In the genomic region with DNA sequence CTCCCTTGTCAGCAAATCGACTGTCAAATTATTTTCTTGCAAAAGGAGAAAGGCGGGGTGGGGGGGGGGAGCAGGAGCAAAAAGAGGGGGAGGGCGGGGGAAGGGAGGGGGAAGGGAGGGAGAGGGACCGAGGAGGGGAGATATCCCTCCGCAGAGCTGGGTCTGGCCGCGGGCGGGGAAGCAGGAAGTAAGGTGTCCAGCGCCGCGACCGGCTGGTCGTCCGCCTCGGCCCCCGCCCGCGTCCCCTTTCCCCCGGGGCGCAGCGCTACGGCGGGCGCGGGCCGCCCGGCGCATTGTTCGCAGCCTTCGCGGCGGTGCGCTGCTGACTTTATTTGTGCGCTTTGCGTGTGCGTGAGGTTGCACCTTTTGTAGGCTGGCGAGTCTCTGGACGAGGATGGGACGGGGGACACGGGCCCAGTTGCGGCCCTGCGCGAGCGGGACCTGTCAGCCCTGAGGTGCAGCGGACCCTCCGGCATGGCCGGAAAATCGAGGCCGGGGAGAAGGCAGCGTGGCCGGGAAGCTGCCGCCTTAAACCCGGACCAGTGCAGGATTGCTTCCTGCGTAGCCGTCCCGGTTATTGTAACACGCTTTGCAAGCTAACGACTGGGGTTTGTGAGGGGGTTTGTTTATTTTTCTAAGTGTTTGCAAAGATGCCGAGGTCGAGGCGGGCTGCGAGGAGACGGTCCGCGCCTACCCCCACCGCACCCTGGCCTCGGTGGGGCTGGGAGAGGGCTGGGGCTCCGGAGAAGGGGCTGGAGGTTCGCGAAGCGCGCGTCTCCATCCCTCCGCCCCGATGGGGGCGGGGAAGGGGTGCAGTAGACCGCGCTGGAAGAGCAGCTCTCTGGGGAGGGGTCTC, we compare ENCODE assay signal across 1 cellular context.
A peak's percentile ranks its signal among the peaks of the same experiment; 100 is the strongest.
TF ChIP-seq lines count a peak whose summit lies in the region.

No MANE protein-coding gene starts in this region.

TF ChIP-seq in HepG2, 621 proteins besides CTCF, POLR2A, EP300 and RAD21 (continued from another document and continues in another):
- TF ChIP-seq, protein P1, sequence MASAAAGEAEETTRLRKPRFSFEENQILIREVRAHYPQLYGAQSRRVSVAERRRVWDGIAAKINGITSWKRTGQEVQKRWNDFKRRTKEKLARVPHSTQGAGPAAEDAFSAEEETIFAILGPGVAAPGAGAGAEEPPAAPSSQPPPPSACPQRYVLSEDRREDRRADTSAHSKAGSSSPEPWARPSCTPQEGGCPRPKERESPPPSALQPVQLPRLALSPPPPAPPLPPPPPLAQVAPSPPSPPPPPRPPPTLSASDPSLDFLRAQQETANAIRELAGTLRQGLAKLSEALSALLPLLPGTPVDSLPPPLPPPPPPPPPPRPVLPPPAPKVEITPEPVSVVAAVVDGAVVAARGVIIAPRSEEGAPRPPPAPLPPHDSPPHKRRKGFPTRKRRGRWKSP (CRISPR knock-in tag; IDR thresholded peaks at IDR 0.05), result peak; percentile 92
- TF ChIP-seq ZNF30 (CRISPR knock-in tag; IDR thresholded peaks at IDR 0.05), result no peak
- TF ChIP-seq, protein P2, sequence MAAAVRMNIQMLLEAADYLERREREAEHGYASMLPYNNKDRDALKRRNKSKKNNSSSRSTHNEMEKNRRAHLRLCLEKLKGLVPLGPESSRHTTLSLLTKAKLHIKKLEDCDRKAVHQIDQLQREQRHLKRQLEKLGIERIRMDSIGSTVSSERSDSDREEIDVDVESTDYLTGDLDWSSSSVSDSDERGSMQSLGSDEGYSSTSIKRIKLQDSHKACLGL (CRISPR knock-in tag; IDR thresholded peaks at IDR 0.05), result peak; percentile 51; the same call in 1 of the 2 replicates
- no peak for TF ChIP-seq AHR (CRISPR knock-in tag; IDR thresholded peaks at IDR 0.05)
- TF ChIP-seq, protein P3, sequence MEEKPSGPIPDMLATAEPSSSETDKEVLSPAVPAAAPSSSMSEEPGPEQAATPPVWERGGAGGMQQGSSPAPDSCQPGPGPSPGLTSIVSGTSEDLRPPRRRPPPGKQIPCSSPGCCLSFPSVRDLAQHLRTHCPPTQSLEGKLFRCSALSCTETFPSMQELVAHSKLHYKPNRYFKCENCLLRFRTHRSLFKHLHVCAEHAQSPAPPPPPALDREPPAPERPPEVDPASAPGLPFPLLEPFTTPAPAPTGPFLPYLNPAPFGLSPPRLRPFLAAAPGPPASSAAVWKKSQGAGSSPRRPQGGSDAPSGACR (CRISPR knock-in tag; IDR thresholded peaks at IDR 0.05), result no peak
- TF ChIP-seq, protein P4, sequence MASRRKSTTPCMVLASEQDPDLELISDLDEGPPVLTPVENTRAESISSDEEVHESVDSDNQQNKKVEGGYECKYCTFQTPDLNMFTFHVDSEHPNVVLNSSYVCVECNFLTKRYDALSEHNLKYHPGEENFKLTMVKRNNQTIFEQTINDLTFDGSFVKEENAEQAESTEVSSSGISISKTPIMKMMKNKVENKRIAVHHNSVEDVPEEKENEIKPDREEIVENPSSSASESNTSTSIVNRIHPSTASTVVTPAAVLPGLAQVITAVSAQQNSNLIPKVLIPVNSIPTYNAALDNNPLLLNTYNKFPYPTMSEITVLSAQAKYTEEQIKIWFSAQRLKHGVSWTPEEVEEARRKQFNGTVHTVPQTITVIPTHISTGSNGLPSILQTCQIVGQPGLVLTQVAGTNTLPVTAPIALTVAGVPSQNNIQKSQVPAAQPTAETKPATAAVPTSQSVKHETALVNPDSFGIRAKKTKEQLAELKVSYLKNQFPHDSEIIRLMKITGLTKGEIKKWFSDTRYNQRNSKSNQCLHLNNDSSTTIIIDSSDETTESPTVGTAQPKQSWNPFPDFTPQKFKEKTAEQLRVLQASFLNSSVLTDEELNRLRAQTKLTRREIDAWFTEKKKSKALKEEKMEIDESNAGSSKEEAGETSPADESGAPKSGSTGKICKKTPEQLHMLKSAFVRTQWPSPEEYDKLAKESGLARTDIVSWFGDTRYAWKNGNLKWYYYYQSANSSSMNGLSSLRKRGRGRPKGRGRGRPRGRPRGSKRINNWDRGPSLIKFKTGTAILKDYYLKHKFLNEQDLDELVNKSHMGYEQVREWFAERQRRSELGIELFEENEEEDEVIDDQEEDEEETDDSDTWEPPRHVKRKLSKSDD (CRISPR knock-in tag; IDR thresholded peaks at IDR 0.05; ENCODE audit: low read depth), result no peak
- TF ChIP-seq ZSCAN29 (CRISPR knock-in tag; conservative IDR thresholded peaks at IDR 0.05), result 0 out of 2 replicates have a peak, but pooled peaks have one; percentile 55
- TF ChIP-seq, protein P5, sequence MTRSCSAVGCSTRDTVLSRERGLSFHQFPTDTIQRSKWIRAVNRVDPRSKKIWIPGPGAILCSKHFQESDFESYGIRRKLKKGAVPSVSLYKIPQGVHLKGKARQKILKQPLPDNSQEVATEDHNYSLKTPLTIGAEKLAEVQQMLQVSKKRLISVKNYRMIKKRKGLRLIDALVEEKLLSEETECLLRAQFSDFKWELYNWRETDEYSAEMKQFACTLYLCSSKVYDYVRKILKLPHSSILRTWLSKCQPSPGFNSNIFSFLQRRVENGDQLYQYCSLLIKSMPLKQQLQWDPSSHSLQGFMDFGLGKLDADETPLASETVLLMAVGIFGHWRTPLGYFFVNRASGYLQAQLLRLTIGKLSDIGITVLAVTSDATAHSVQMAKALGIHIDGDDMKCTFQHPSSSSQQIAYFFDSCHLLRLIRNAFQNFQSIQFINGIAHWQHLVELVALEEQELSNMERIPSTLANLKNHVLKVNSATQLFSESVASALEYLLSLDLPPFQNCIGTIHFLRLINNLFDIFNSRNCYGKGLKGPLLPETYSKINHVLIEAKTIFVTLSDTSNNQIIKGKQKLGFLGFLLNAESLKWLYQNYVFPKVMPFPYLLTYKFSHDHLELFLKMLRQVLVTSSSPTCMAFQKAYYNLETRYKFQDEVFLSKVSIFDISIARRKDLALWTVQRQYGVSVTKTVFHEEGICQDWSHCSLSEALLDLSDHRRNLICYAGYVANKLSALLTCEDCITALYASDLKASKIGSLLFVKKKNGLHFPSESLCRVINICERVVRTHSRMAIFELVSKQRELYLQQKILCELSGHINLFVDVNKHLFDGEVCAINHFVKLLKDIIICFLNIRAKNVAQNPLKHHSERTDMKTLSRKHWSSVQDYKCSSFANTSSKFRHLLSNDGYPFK (CRISPR knock-in tag; IDR thresholded peaks at IDR 0.05; ENCODE audit: borderline replicate concordance), result no peak
- TF ChIP-seq EEA1 (CRISPR knock-in tag; IDR thresholded peaks at IDR 0.05; ENCODE audit: borderline replicate concordance), result no peak
- TF ChIP-seq, protein P6, sequence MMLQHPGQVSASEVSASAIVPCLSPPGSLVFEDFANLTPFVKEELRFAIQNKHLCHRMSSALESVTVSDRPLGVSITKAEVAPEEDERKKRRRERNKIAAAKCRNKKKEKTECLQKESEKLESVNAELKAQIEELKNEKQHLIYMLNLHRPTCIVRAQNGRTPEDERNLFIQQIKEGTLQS (CRISPR knock-in tag; IDR thresholded peaks at IDR 0.05), result no peak
- TF ChIP-seq RBM22 (optimal IDR thresholded peaks at IDR 0.05; ENCODE audit: low read length), result no peak
- no peak for TF ChIP-seq ZNF496 (CRISPR knock-in tag; IDR thresholded peaks at IDR 0.05; ENCODE audit: insufficient replicate concordance)
- TF ChIP-seq, protein P7, sequence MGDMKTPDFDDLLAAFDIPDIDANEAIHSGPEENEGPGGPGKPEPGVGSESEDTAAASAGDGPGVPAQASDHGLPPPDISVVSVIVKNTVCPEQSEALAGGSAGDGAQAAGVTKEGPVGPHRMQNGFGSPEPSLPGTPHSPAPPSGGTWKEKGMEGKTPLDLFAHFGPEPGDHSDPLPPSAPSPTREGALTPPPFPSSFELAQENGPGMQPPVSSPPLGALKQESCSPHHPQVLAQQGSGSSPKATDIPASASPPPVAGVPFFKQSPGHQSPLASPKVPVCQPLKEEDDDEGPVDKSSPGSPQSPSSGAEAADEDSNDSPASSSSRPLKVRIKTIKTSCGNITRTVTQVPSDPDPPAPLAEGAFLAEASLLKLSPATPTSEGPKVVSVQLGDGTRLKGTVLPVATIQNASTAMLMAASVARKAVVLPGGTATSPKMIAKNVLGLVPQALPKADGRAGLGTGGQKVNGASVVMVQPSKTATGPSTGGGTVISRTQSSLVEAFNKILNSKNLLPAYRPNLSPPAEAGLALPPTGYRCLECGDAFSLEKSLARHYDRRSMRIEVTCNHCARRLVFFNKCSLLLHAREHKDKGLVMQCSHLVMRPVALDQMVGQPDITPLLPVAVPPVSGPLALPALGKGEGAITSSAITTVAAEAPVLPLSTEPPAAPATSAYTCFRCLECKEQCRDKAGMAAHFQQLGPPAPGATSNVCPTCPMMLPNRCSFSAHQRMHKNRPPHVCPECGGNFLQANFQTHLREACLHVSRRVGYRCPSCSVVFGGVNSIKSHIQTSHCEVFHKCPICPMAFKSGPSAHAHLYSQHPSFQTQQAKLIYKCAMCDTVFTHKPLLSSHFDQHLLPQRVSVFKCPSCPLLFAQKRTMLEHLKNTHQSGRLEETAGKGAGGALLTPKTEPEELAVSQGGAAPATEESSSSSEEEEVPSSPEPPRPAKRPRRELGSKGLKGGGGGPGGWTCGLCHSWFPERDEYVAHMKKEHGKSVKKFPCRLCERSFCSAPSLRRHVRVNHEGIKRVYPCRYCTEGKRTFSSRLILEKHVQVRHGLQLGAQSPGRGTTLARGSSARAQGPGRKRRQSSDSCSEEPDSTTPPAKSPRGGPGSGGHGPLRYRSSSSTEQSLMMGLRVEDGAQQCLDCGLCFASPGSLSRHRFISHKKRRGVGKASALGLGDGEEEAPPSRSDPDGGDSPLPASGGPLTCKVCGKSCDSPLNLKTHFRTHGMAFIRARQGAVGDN (CRISPR knock-in tag; IDR thresholded peaks at IDR 0.05), result peak; percentile 56
- no peak for TF ChIP-seq ZFP1 (CRISPR knock-in tag; IDR thresholded peaks at IDR 0.05)
- TF ChIP-seq, protein P8, sequence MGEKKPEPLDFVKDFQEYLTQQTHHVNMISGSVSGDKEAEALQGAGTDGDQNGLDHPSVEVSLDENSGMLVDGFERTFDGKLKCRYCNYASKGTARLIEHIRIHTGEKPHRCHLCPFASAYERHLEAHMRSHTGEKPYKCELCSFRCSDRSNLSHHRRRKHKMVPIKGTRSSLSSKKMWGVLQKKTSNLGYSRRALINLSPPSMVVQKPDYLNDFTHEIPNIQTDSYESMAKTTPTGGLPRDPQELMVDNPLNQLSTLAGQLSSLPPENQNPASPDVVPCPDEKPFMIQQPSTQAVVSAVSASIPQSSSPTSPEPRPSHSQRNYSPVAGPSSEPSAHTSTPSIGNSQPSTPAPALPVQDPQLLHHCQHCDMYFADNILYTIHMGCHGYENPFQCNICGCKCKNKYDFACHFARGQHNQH (CRISPR knock-in tag; IDR thresholded peaks at IDR 0.05), result no peak
- no peak for TF ChIP-seq PCBP2 (optimal IDR thresholded peaks at IDR 0.05; ENCODE audit: low read depth, low read length, poor library complexity, severe bottlenecking)
- TF ChIP-seq, protein P9, sequence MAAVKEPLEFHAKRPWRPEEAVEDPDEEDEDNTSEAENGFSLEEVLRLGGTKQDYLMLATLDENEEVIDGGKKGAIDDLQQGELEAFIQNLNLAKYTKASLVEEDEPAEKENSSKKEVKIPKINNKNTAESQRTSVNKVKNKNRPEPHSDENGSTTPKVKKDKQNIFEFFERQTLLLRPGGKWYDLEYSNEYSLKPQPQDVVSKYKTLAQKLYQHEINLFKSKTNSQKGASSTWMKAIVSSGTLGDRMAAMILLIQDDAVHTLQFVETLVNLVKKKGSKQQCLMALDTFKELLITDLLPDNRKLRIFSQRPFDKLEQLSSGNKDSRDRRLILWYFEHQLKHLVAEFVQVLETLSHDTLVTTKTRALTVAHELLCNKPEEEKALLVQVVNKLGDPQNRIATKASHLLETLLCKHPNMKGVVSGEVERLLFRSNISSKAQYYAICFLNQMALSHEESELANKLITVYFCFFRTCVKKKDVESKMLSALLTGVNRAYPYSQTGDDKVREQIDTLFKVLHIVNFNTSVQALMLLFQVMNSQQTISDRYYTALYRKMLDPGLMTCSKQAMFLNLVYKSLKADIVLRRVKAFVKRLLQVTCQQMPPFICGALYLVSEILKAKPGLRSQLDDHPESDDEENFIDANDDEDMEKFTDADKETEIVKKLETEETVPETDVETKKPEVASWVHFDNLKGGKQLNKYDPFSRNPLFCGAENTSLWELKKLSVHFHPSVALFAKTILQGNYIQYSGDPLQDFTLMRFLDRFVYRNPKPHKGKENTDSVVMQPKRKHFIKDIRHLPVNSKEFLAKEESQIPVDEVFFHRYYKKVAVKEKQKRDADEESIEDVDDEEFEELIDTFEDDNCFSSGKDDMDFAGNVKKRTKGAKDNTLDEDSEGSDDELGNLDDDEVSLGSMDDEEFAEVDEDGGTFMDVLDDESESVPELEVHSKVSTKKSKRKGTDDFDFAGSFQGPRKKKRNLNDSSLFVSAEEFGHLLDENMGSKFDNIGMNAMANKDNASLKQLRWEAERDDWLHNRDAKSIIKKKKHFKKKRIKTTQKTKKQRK (IDR thresholded peaks at IDR 0.05; ENCODE audit: low read length), result no peak
- TF ChIP-seq, protein P10, sequence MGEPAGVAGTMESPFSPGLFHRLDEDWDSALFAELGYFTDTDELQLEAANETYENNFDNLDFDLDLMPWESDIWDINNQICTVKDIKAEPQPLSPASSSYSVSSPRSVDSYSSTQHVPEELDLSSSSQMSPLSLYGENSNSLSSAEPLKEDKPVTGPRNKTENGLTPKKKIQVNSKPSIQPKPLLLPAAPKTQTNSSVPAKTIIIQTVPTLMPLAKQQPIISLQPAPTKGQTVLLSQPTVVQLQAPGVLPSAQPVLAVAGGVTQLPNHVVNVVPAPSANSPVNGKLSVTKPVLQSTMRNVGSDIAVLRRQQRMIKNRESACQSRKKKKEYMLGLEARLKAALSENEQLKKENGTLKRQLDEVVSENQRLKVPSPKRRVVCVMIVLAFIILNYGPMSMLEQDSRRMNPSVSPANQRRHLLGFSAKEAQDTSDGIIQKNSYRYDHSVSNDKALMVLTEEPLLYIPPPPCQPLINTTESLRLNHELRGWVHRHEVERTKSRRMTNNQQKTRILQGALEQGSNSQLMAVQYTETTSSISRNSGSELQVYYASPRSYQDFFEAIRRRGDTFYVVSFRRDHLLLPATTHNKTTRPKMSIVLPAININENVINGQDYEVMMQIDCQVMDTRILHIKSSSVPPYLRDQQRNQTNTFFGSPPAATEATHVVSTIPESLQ (CRISPR knock-in tag; conservative IDR thresholded peaks at IDR 0.05), result no peak
- TF ChIP-seq SOX5 (CRISPR knock-in tag; IDR thresholded peaks at IDR 0.05; ENCODE audit: borderline replicate concordance), result no peak
- TF ChIP-seq U2AF2 (IDR thresholded peaks at IDR 0.05; ENCODE audit: low read depth, low read length), result no peak
- no peak for TF ChIP-seq ZBTB7A (CRISPR knock-in tag; IDR thresholded peaks at IDR 0.05)
- no peak for TF ChIP-seq RBFOX2 (IDR thresholded peaks at IDR 0.05; ENCODE audit: low read depth, low read length)
- TF ChIP-seq, protein P11, sequence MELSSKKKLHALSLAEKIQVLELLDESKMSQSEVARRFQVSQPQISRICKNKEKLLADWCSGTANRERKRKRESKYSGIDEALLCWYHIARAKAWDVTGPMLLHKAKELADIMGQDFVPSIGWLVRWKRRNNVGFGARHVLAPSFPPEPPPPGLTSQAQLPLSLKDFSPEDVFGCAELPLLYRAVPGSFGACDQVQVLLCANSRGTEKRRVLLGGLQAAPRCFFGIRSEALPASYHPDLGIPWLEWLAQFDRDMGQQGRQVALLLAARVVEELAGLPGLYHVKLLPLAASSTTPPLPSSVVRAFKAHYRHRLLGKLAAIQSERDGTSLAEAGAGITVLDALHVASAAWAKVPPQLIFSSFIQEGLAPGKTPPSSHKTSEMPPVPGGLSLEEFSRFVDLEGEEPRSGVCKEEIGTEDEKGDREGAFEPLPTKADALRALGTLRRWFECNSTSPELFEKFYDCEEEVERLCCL (CRISPR knock-in tag; IDR thresholded peaks at IDR 0.05; ENCODE audit: borderline replicate concordance), result no peak
- no peak for TF ChIP-seq SUZ12 (IDR thresholded peaks at IDR 0.05; ENCODE audit: low read depth, low read length)
- TF ChIP-seq FOXC1 (CRISPR knock-in tag; IDR thresholded peaks at IDR 0.05; ENCODE audit: borderline replicate concordance), result no peak
- no peak for TF ChIP-seq TOE1 (CRISPR knock-in tag; IDR thresholded peaks at IDR 0.05)
- TF ChIP-seq BCL6 (CRISPR knock-in tag; IDR thresholded peaks at IDR 0.05), result no peak
- TF ChIP-seq NCOR1 (IDR thresholded peaks at IDR 0.05; ENCODE audit: borderline replicate concordance, low read length), result no peak
- TF ChIP-seq HES4 (CRISPR knock-in tag; IDR thresholded peaks at IDR 0.05; ENCODE audit: borderline replicate concordance), result peak; percentile 27; the same call in 1 of the 2 replicates
- TF ChIP-seq MTA1 (CRISPR knock-in tag; IDR thresholded peaks at IDR 0.05; ENCODE audit: borderline replicate concordance), result peak; percentile 49; the same call in 1 of the 2 replicates
- TF ChIP-seq ZNF709 (CRISPR knock-in tag; IDR thresholded peaks at IDR 0.05), result no peak
- no peak for TF ChIP-seq NCOA2 (CRISPR knock-in tag; IDR thresholded peaks at IDR 0.05)
